ENCODE assay signal across 1 cellular context in the genomic region with DNA sequence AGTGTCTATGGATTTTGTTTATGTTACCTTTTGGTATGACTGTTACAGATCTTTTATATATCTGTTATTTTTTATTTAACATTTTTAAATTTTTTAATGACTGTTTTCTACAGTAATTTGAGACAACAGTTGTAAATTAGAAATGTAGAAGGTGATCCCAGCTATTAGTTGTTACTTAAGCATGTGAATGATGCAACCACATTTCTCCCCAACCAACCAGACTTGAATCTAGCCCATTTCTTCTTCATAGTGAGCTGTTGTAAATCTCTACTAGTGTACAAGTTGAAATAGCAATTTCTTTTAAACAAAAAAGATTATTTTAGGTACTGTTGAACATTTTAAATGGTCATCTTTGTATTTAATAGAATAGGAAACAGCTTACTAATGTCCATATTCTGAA.
A peak's percentile ranks its signal among the peaks of the same experiment; 100 is the strongest.
TF ChIP-seq lines count a peak whose summit lies in the region.

No MANE protein-coding gene starts in this region.

TF ChIP-seq in IMR-90, 13 proteins besides CTCF, POLR2A, EP300 and RAD21:
- TF ChIP-seq, protein P1, sequence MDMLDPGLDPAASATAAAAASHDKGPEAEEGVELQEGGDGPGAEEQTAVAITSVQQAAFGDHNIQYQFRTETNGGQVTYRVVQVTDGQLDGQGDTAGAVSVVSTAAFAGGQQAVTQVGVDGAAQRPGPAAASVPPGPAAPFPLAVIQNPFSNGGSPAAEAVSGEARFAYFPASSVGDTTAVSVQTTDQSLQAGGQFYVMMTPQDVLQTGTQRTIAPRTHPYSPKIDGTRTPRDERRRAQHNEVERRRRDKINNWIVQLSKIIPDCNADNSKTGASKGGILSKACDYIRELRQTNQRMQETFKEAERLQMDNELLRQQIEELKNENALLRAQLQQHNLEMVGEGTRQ (IDR thresholded peaks at IDR 0.05; ENCODE audit: low read depth, low read length): no peak
- TF ChIP-seq CEBPB (IDR thresholded peaks at IDR 0.05; ENCODE audit: low read depth, low read length): peak; percentile 63
